Comparison of ENCODE assay signal across 19 cellular contexts in the genomic region with DNA sequence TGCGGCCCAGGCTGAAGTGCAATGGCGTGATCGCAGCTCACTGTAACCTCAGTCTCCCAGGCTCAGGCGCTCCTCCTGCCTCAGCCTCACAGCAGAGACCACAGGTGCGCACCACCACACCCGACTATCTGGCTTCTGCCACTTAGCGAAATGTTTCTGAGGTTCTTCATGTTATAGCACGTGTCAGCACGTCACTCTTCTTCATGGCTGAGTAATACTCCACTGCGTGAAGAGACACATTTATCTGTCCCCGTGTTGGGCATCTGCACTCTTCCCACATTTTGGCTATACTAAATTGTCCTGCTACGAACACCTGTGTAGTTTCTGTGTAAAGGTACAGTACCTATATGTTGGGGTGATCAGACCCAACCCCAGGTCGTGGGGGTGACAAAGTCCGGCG. TPM values are rescaled to one million over a fixed set of nuclear protein-coding genes. Genes with fewer than 3 reads are reported as not detected.
"Had no signal": no experiment of that assay in that cellular context is flagged by ENCODE, and none has a peak within 500 bp of the region (broad histone marks: within the 10 kb centered on the region; RNA-seq: fewer than 3 reads in every experiment).

No MANE protein-coding gene starts in this region.

- H3K4me3 ChIP-seq: coronary artery, lower lobe of right lung, prostate gland, skin epidermis, spleen, stomach, thyroid gland had no signal

- H3K4me1 ChIP-seq: lower lobe of right lung, prostate gland, thyroid gland had no signal

- ATAC-seq: effector memory CD8-positive, alpha-beta T cell; left ventricle myocardium superior; lower lobe of right lung; naive thymus-derived CD8-positive, alpha-beta T cell; right cardiac atrium had no signal

- H3K27ac ChIP-seq: coronary artery, lower lobe of right lung, prostate gland, skin epidermis, spleen, stomach, thyroid gland had no signal

- H3K9me3 ChIP-seq: lower lobe of right lung, prostate gland, stomach, thyroid gland had no signal

- DNase-seq: effector memory CD8-positive, alpha-beta T cell; head of caudate nucleus; left ventricle myocardium superior; lower lobe of right lung; naive thymus-derived CD8-positive, alpha-beta T cell; right cardiac atrium; spleen; stimulated activated CD4-positive, alpha-beta T cell treated with anti-CD3 and anti-CD28 coated beads, Interleukin-2, amount 100 ng/mL, for 48 hours; stimulated activated CD8-positive, alpha-beta memory T cell treated with anti-CD3 and anti-CD28 coated beads, Interleukin-4, amount 100 ng/mL, for 48 hours; stimulated activated naive CD4-positive, alpha-beta T cell; stomach; thyroid gland had no signal

- H3K36me3 ChIP-seq: lower lobe of right lung, prostate gland, spleen, stomach, thyroid gland had no signal

- H3K27me3 ChIP-seq: thyroid gland had no signal

RNA-seq across cellular contexts. Expression of a gene that starts 1.0 kb away (rescaled TPM):
- total RNA-seq: fibroblast of villous mesenchyme; left ventricle myocardium superior; myocyte; naive thymus-derived CD8-positive, alpha-beta T cell had no signal
- polyA plus RNA-seq: naive thymus-derived CD8-positive, alpha-beta T cell had no signal

RNA-seq across cellular contexts. Expression of a gene that starts 36.9 kb away (rescaled TPM):
- total RNA-seq: left ventricle myocardium superior, right cardiac atrium, subcutaneous adipose tissue, urinary bladder had no signal
- polyA plus RNA-seq: right cardiac atrium had no signal
